Comparison of ENCODE assay signal across 8 cellular contexts in genomic region chr18:49459404-49460171, GRCh38. TPM values are rescaled to one million over a fixed set of nuclear protein-coding genes. Genes with fewer than 3 reads are reported as not detected.
DNase-seq lines count a peak whose midpoint lies in the region; ATAC-seq and TF ChIP-seq lines count a peak whose summit lies in the region.

No MANE protein-coding gene starts in this region.

- peaks cover 52 to 56% (median 55%) of the 10 kb centered on the region in 3 donors for H3K4me1 Mint-ChIP-seq in T-cell

- H3K27ac ChIP-seq in dorsolateral prefrontal cortex (peak overlapping the region in 52 of 59 donors; percentile 33 to 94 (median 82)), thoracic aorta (peak overlapping the region; percentile 82 to 92)

- H3K27me3 Mint-ChIP-seq in T-cell: no peaks in the 10 kb centered on the region

- H3K27me3 ChIP-seq in dorsolateral prefrontal cortex (no peaks in the 10 kb centered on the region), thoracic aorta (replicated peaks; ENCODE audit: insufficient read depth) (no peaks in the 10 kb centered on the region)

- CTCF ChIA-PET in T-cell (lab: Charles Lee): interaction anchor here (0.6 to 1.2 kb wide), 6 partner anchors 13 to 504 kb away, joined by 3 to 5 read pairs (median 4); no protein-coding TSS in a partner anchor

- H3K36me3 ChIP-seq in mucosa of descending colon (ENCODE audit: low read depth) (no peaks in the 10 kb centered on the region), thoracic aorta (no peaks in the 10 kb centered on the region)

- no peaks in the 10 kb centered on the region for H3K9me3 ChIP-seq in mucosa of descending colon
- no peaks in the 10 kb centered on the region for H3K9me3 ChIP-seq in thoracic aorta

- no peaks in the 10 kb centered on the region for H3K9me3 Mint-ChIP-seq in T-cell

- H3K4me1 ChIP-seq in mucosa of descending colon (ENCODE audit: low read depth) (peaks cover 10% of the 10 kb centered on the region), thoracic aorta (ENCODE audit: control insufficient read depth in 1 of 2, low read depth in 2 of 2) (peaks cover 13 to 34% of the 10 kb centered on the region in 2 donors)

- peak overlapping the region; percentile 77 to 90 (median 88) for H3K4me3 Mint-ChIP-seq in T-cell

- TF ChIP-seq CTCF in GM13977 (IDR thresholded peaks at IDR 0.05; ENCODE audit: extremely low read depth, insufficient read depth, missing control alignments) (no peak), dorsolateral prefrontal cortex (IDR thresholded peaks at IDR 0.05 in 54 of 56, conservative IDR thresholded peaks at IDR 0.05 in 2 of 56; ENCODE audit: low read depth in 1 of 56, partially characterized antibody in 56 of 56) (no peak), mucosa of descending colon (IDR thresholded peaks at IDR 0.05) (no peak), thoracic aorta (IDR thresholded peaks at IDR 0.05) (no peak)

- in situ Hi-C loops in GM13977 (cut with MboI; ENCODE audit: low pct_unique_long_range_greater_than_20kb, low sequenced_read_pairs, unreplicated experiment): no loop called here

- intact Hi-C loops in dorsolateral prefrontal cortex (cut with DNase I): loop anchor here in 1 of 2 donors (1.0 kb wide), 1 partner anchor 33 kb away; the partner anchor contains the start of gene RPL17
- intact Hi-C loops in mucosa of descending colon (cut with DNase I, micrococcal nuclease): no loop called here

- POLR2A ChIA-PET in T-cell (lab: Charles Lee): interaction anchor here (0.6 to 1.8 kb wide), 5 partner anchors 17 to 896 kb away, joined by 4 to 9 read pairs (median 9); partner anchors contain the start of gene C18orf32 (in 1 of the 2)

- peak; percentile 28 for ATAC-seq in HG02852 (IDR thresholded peaks at IDR 0.05; ENCODE audit: unreplicated experiment)
- peak in 3 of 4 experiments; percentile 2 to 30 (median 28) for ATAC-seq in T-cell (replicated peaks in 1 of 4)
- ATAC-seq in mucosa of descending colon: peak; percentile 64
- ATAC-seq in thoracic aorta (ENCODE audit: insufficient number of reproducible peaks, low FRiP score, low read depth): no peak

- DNase-seq in GM13977 (ENCODE audit: low spot score) (peak; percentile 32), T-cell (peak in 12 of 34 experiments; percentile 2 to 22 (median 10)), dorsolateral prefrontal cortex (no peak), mucosa of descending colon (peak in 1 of 3 donors; percentile 50), thoracic aorta (ENCODE audit: low spot score) (no peak), GM03348 (ENCODE audit: low spot score) (no peak), HT-29 (ENCODE audit: low spot score) (no peak)

- peak overlapping the region; percentile 70 to 100 (median 94) for H3K4me3 ChIP-seq in dorsolateral prefrontal cortex
- peak overlapping the region; percentile 90 for H3K4me3 ChIP-seq in mucosa of descending colon
- peak overlapping the region; percentile 97 for H3K4me3 ChIP-seq in thoracic aorta

- H3K36me3 Mint-ChIP-seq in T-cell: no peaks in the 10 kb centered on the region

- H3K27ac Mint-ChIP-seq in T-cell: peak overlapping the region; percentile 58 to 65

RNA-seq across cellular contexts. Expression of gene DYM, which starts 0.9 kb away (rescaled TPM):
- total RNA-seq in T-cell (10 to 100 TPM; 57.5 to 76.8 (median 61.6) TPM), dorsolateral prefrontal cortex (100 to 1,000 TPM in 110 of 120 experiments, 10 to 100 TPM in 10; 83.0 to 165 (median 116) TPM), mucosa of descending colon (10 to 100 TPM; 47.9 to 67.8 (median 55.0) TPM), thoracic aorta (10 to 100 TPM; 40.6 to 85.8 TPM)
- 28.4 and 37.1 TPM in 2 replicates for total RNA-seq in HT-29 (2014; rRNA removed; shearing (Covaris generic))

RNA-seq across cellular contexts. Expression of gene C18orf32, which starts 27.4 kb away (rescaled TPM):
- total RNA-seq in T-cell: 10 to 100 TPM; 26.0 to 45.2 (median 40.2) TPM
- 100 to 1,000 TPM in 75 of 120 experiments, 10 to 100 TPM in 45; 65.6 to 143 (median 105) TPM for total RNA-seq in dorsolateral prefrontal cortex
- 10 to 100 TPM; 48.9 to 61.7 (median 57.8) TPM for total RNA-seq in mucosa of descending colon
- total RNA-seq in thoracic aorta: 10 to 100 TPM; 31.5 to 39.4 TPM
- total RNA-seq in HT-29 (2014; rRNA removed; shearing (Covaris generic)): 7.1 and 9.8 TPM in 2 replicates

RNA-seq across cellular contexts. Expression of gene RPL17, which starts 32.7 kb away (rescaled TPM):
- 1,000 to 10,000 TPM; 2,227 to 2,547 (median 2,295) TPM for total RNA-seq in T-cell
- 100 to 1,000 TPM; 334 to 642 (median 435) TPM for total RNA-seq in dorsolateral prefrontal cortex
- 1,000 to 10,000 TPM in 2 of 3 donors, 100 to 1,000 TPM in 1; 968 to 1,314 (median 1,138) TPM for total RNA-seq in mucosa of descending colon
- total RNA-seq in thoracic aorta: 100 to 1,000 TPM; 702 to 858 TPM
- total RNA-seq in HT-29 (2014; rRNA removed; shearing (Covaris generic)): 1,195 and 1,256 TPM in 2 replicates
